ENCODE assay signal across 7 cellular contexts in the genomic region with DNA sequence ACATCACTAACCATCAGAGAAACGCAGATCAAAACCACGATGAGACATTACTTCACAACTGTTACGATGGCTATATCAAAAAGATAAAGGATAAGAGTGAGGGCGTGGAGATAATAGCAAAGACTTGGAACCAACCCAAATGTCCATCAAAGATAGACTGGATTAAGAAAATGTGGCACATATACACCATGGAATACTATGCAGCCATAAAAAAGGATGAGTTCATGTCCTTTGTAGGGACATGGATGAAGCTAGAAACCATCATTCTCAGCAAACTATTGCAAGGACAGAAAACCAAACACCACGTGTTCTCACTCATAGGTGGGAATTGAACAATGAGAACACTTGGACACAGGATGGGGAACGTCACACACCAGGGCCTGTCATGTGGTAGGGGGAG. TPM values are rescaled to one million over a fixed set of nuclear protein-coding genes. Genes with fewer than 3 reads are reported as not detected.
"Had no signal": no experiment of that assay in that cellular context is flagged by ENCODE, and none has a peak within 500 bp of the region (broad histone marks: within the 10 kb centered on the region; RNA-seq: fewer than 3 reads in every experiment).

No MANE protein-coding gene starts in this region.

RNA-seq across cellular contexts. Expression of a gene that starts 8.8 kb away (rescaled TPM):
- total RNA-seq: GM23248, GM23338, H1, H4, H7, H9, HFFc6 had no signal
- polyA plus RNA-seq: GM23248, GM23338 had no signal

RNA-seq across cellular contexts. Expression of a gene that starts 31.9 kb away (rescaled TPM):
- total RNA-seq: GM23248, GM23338, H1, H4, H7, H9, HFFc6 had no signal
- polyA plus RNA-seq: GM23248, GM23338, H1 had no signal
